ENCODE assay signal across 13 cellular contexts in the genomic region with DNA sequence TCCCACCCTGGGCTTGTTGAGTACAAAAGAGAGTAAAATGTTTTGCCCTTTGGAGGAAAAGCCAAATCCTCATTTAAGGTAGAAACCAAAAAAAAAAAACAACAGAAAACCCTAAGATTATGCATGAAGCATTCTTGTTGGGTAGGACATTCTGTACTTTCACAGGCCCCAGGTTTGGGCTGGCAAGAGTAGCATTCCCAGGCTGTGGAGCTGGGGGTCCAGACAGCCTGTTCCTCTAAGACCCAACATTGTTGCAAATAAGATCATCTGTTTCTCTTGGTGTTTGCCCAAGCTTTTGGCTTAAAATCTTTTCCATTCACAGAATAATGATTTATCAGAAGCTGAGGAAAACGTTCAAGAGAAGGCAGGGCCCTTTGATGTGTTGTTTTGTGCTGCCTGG.
A peak's percentile ranks its signal among the peaks of the same experiment; 100 is the strongest.
DNase-seq lines count a peak whose midpoint lies in the region; ATAC-seq and TF ChIP-seq lines count a peak whose summit lies in the region.
"Had no signal": no experiment of that assay in that cellular context is flagged by ENCODE, and none has a peak within 500 bp of the region (broad histone marks: within the 10 kb centered on the region; RNA-seq: fewer than 3 reads in every experiment).

No MANE protein-coding gene starts in this region.

- DNase-seq in left cardiac atrium (peak; percentile 53), heart left ventricle (no peak), lower lobe of right lung (no peak), upper lobe of left lung (no peak), NCI-H1417 (lab: John Stamatoyannopoulos, UW) (no peak)
- no peak for DNase-seq in stimulated activated naive CD4-positive, alpha-beta T cell (lab: John Stamatoyannopoulos, UW)
- DNase-seq: activated CD4-positive, alpha-beta T cell treated with anti-CD3 and anti-CD28 coated beads, Interleukin-2, amount 50 U/mL, for 1 hour; AML-193; H9; NCI-H187 had no signal

- H3K4me1 ChIP-seq in heart left ventricle (peaks cover 0 to 54% (median 20%) of the 10 kb centered on the region in 12 donors), lower lobe of right lung (peaks cover 32% of the 10 kb centered on the region), upper lobe of left lung (peaks cover 2 to 42% (median 24%) of the 10 kb centered on the region in 4 donors)

- intact Hi-C loops in left cardiac atrium (cut with DNase I): loop anchor here in 1 of 2 donors (10.0 kb wide), 1 partner anchor 129 kb away; no protein-coding TSS in a partner anchor
- intact Hi-C loops in heart left ventricle (cut with DNase I): loop anchor here in 4 of 10 donors (2.0 to 10.0 kb wide), 5 partner anchors 119 to 187 kb away; a partner anchor contains a TSS
- intact Hi-C loops in lower lobe of right lung (cut with DNase I): no loop called here

- no peak for TF ChIP-seq POLR2A in heart left ventricle (IDR thresholded peaks at IDR 0.05)
- TF ChIP-seq POLR2A in upper lobe of left lung (IDR thresholded peaks at IDR 0.05): no peak

- TF ChIP-seq EP300 in upper lobe of left lung (IDR thresholded peaks at IDR 0.05): no peak

- no peaks in the 10 kb centered on the region for H3K9me3 ChIP-seq in heart left ventricle
- no peaks in the 10 kb centered on the region for H3K9me3 ChIP-seq in lower lobe of right lung
- H3K9me3 ChIP-seq in upper lobe of left lung: no peaks in the 10 kb centered on the region

- no peak overlapping the region for H3K4me3 ChIP-seq in heart left ventricle
- H3K4me3 ChIP-seq in lower lobe of right lung: no peak overlapping the region
- H3K4me3 ChIP-seq in upper lobe of left lung: no peak overlapping the region
- H3K4me3 ChIP-seq: SK-N-MC had no signal

- peak overlapping the region in 4 of 12 donors; percentile 34 to 82 (median 50) for H3K27ac ChIP-seq in heart left ventricle
- H3K27ac ChIP-seq in angular gyrus (ENCODE audit: low read depth, low read length): peak overlapping the region; percentile 56
- peak overlapping the region; percentile 57 for H3K27ac ChIP-seq in lower lobe of right lung
- peak overlapping the region; percentile 27 to 44 (median 38) for H3K27ac ChIP-seq in upper lobe of left lung
- H3K27ac ChIP-seq: SK-N-MC had no signal

- WGBS in heart left ventricle, 4 donors: 48 to 67% (median 54%) methylated on average over 1 of the region's 1 CpG
- WGBS in upper lobe of left lung, 2 donors: 52% methylated on average over 1 of the region's 1 CpG

- H3K36me3 ChIP-seq in heart left ventricle (peaks cover 0 to 60% (median 48%) of the 10 kb centered on the region in 9 donors), lower lobe of right lung (peaks cover 31% of the 10 kb centered on the region), upper lobe of left lung (peaks cover 6 to 23% (median 9%) of the 10 kb centered on the region in 4 donors)

- ATAC-seq in left cardiac atrium (no peak), heart left ventricle (no peak), lower lobe of right lung (no peak), upper lobe of left lung (ENCODE audit: low FRiP score in 2 of 2) (no peak), HG02642 (IDR thresholded peaks at IDR 0.05; ENCODE audit: poor library complexity, unreplicated experiment) (no peak)

- TF ChIP-seq CTCF in heart left ventricle (IDR thresholded peaks at IDR 0.05) (no peak), lower lobe of right lung (IDR thresholded peaks at IDR 0.05) (no peak), upper lobe of left lung (IDR thresholded peaks at IDR 0.05) (no peak)

- no peaks in the 10 kb centered on the region for H3K27me3 ChIP-seq in heart left ventricle
- H3K27me3 ChIP-seq in lower lobe of right lung (ENCODE audit: low read depth): no peaks in the 10 kb centered on the region
- H3K27me3 ChIP-seq in upper lobe of left lung: no peaks in the 10 kb centered on the region
